ENCODE assay signal across 8 cellular contexts in genomic region chr16:66954097-66954659, GRCh38. TPM values are rescaled to one million over a fixed set of nuclear protein-coding genes. Genes with fewer than 3 reads are reported as not detected.
DNase-seq lines count a peak whose midpoint lies in the region; ATAC-seq and TF ChIP-seq lines count a peak whose summit lies in the region.

No MANE protein-coding gene starts in this region.

- H3K4me1 ChIP-seq in Loucy (ENCODE audit: insufficient read depth, low read length, poor library complexity, severe bottlenecking) (no peaks in the 10 kb centered on the region), testis (peaks cover 8% of the 10 kb centered on the region)

- no peaks in the 10 kb centered on the region for H3F3A ChIP-seq in Loucy (ENCODE audit: low read depth)

- H3K27me3 ChIP-seq in Loucy (ENCODE audit: insufficient read depth, low read length, poor library complexity, severe bottlenecking) (no peaks in the 10 kb centered on the region), testis (no peaks in the 10 kb centered on the region)

- TF ChIP-seq CTCF in GM10266 (IDR thresholded peaks at IDR 0.05; ENCODE audit: control insufficient read depth, insufficient read depth, low read depth, missing control alignments) (peak; percentile 88), Loucy (conservative IDR thresholded peaks at IDR 0.05; ENCODE audit: low read length) (peak; percentile 87), foreskin fibroblast (IDR thresholded peaks at IDR 0.05; ENCODE audit: low read depth, low read length) (peak; percentile 83), testis (IDR thresholded peaks at IDR 0.05) (peak; percentile 75 to 85 (median 83))

- intact Hi-C loops in testis (cut with DNase I; ENCODE audit: low total_unique reads), result no loop called here

- H2AFZ ChIP-seq in Loucy (ENCODE audit: low read length), result peak overlapping the region; percentile 63; the same call in 1 of the 2 replicates

- H3K9me3 ChIP-seq in Loucy (ENCODE audit: insufficient read depth, low read depth, low read length) (no peaks in the 10 kb centered on the region), testis (no peaks in the 10 kb centered on the region)

- no peak overlapping the region for H3K4me2 ChIP-seq in Loucy (ENCODE audit: low read depth, low read length, poor library complexity, severe bottlenecking)

- 30 to 56% methylated on average over 8 of the region's 8 CpGs for WGBS in testis, 2 donors

- TF ChIP-seq POLR2A in testis (IDR thresholded peaks at IDR 0.05), result no peak

- ATAC-seq in HG02970 (IDR thresholded peaks at IDR 0.05; ENCODE audit: low FRiP score, unreplicated experiment), result no peak

- no peaks in the 10 kb centered on the region for H3K36me3 ChIP-seq in Loucy (ENCODE audit: insufficient read depth, low read length)
- H3K36me3 ChIP-seq in testis (ENCODE audit: low read depth, missing control alignments), result no peaks in the 10 kb centered on the region

- no peaks in the 10 kb centered on the region for H4K20me1 ChIP-seq in Loucy (ENCODE audit: insufficient read depth, low read length, poor library complexity, severe bottlenecking)

- DNase-seq in GM10266 (ENCODE audit: extremely low spot score) (peak; percentile 79), SHP77 (lab: John Stamatoyannopoulos, UW) (peak; percentile 70 to 79), foreskin fibroblast (peak; percentile 60 to 87), occipital lobe (lab: John Stamatoyannopoulos, UW) (peak; percentile 57), testis (peak; percentile 88)
- DNase-seq in activated T-helper 9 cell treated with anti-CD3 and anti-CD28 coated beads, Interleukin-2, amount 50 U/mL, for 16 hours (ENCODE audit: low read depth), result peak; percentile 61

- H3K79me2 ChIP-seq in Loucy (ENCODE audit: insufficient read depth, low read length), result no peaks in the 10 kb centered on the region

- no peak overlapping the region for H3K27ac ChIP-seq in testis

- H3K4me3 ChIP-seq in Loucy (ENCODE audit: low read length, poor library complexity, severe bottlenecking), result no peak overlapping the region
- H3K4me3 ChIP-seq in foreskin fibroblast (ENCODE audit: low read depth in 1 of 2, low read length in 2 of 2), result no peak overlapping the region
- no peak overlapping the region for H3K4me3 ChIP-seq in testis

- no peak overlapping the region for H3K9ac ChIP-seq in Loucy (ENCODE audit: low read depth, low read length, poor library complexity, severe bottlenecking)

- no peaks in the 10 kb centered on the region for H3K9me2 ChIP-seq in Loucy (replicated peaks; ENCODE audit: low read depth, low read length)

RNA-seq across cellular contexts. Expression of gene CES3, which starts 6.9 kb away (rescaled TPM):
- 0.78 TPM for total RNA-seq in occipital lobe
- total RNA-seq in testis, result 1 to 10 TPM; 4.1 to 4.5 TPM
- polyA plus RNA-seq in testis (ENCODE audit: insufficient read depth, low read depth, low replicate concordance), result 1.5 TPM

RNA-seq across cellular contexts. Expression of gene CES2, which starts 18.9 kb away (rescaled TPM):
- total RNA-seq in occipital lobe (24.6 TPM), testis (10 to 100 TPM; 49.1 to 51.9 TPM)
- 34.4 TPM for polyA plus RNA-seq in testis (ENCODE audit: insufficient read depth, low read depth, low replicate concordance)

RNA-seq across cellular contexts. Expression of gene CIAO2B, which starts 20.0 kb away (rescaled TPM):
- 80.5 TPM for total RNA-seq in occipital lobe
- total RNA-seq in testis, result 100 to 1,000 TPM; 113 to 179 TPM
- polyA plus RNA-seq in testis (ENCODE audit: insufficient read depth, low read depth, low replicate concordance), result 145 TPM

RNA-seq across cellular contexts. Expression of gene RRAD, which starts 28.8 kb away (rescaled TPM):
- total RNA-seq in occipital lobe, result 0.94 TPM
- 10 to 100 TPM; 12.4 to 19.4 TPM for total RNA-seq in testis
- polyA plus RNA-seq in testis (ENCODE audit: insufficient read depth, low read depth, low replicate concordance), result 9.1 TPM

RNA-seq across cellular contexts. Expression of gene CES4A, which starts 34.2 kb away (rescaled TPM):
- total RNA-seq in occipital lobe (15.4 TPM), testis (10 to 100 TPM; 17.0 to 25.0 TPM)
- 12.2 TPM for polyA plus RNA-seq in testis (ENCODE audit: insufficient read depth, low read depth, low replicate concordance)
